Comparison of ENCODE assay signal across 25 cellular contexts in the genomic region with DNA sequence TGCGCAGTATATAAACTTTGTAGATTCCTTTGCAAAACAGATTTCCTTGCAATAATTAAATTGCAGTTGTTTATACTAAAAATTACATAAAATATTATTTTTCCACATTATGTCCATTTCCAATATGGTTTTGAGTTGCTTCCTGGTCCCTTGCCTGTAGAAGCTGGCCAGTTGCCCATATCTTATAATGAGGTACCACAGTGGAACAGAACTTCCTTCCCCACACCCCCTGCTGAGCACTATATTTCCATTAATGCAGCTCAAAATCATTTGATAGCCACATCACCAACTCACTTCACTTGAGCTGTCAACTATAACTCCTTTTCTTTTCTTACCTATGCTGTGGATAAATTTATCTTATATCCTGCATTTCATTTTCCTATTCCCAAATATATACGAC.
A peak's percentile ranks its signal among the peaks of the same experiment; 100 is the strongest.
DNase-seq lines count a peak whose midpoint lies in the region; ATAC-seq and TF ChIP-seq lines count a peak whose summit lies in the region.
"Had no signal": no experiment of that assay in that cellular context is flagged by ENCODE, and none has a peak within 500 bp of the region (broad histone marks: within the 10 kb centered on the region; RNA-seq: fewer than 3 reads in every experiment).

No MANE protein-coding gene starts in this region.

- peaks cover 53% of the 10 kb centered on the region for H3K4me1 Mint-ChIP-seq in nephron
- H3K4me1 Mint-ChIP-seq: CD4-positive, CD25-positive, alpha-beta regulatory T cell; GM23338 had no signal

- H3K36me3 Mint-ChIP-seq in nephron (ENCODE audit: low read depth), result peaks cover 2% of the 10 kb centered on the region
- H3K36me3 Mint-ChIP-seq: CD4-positive, CD25-positive, alpha-beta regulatory T cell had no signal

- no peak overlapping the region for H3K4me3 Mint-ChIP-seq in nephron
- H3K4me3 Mint-ChIP-seq: CD4-positive, CD25-positive, alpha-beta regulatory T cell; GM23338 had no signal

- TF ChIP-seq CTCF in choroid plexus epithelial cell (conservative IDR thresholded peaks at IDR 0.05; ENCODE audit: low read depth, low read length), result no peak
- no peak for TF ChIP-seq CTCF in nephron (IDR thresholded peaks at IDR 0.05; ENCODE audit: unreplicated experiment in 3 of 3)

- ATAC-seq in HG03095 (IDR thresholded peaks at IDR 0.05; ENCODE audit: unreplicated experiment), result no peak
- ATAC-seq: A549, GM23338, HepG2, K562 had no signal

- H3K27ac Mint-ChIP-seq in nephron, result peak overlapping the region in 2 of 3 experiments; percentile 74 to 97
- H3K27ac Mint-ChIP-seq: CD4-positive, CD25-positive, alpha-beta regulatory T cell; GM23338 had no signal

- DNase-seq in NCI-H748 (lab: John Stamatoyannopoulos, UW; ENCODE audit: unreplicated experiment) (peak; percentile 16), NCI-H748 treated with DMSO at 0.1 percent for 48 hours (lab: John Stamatoyannopoulos, UW) (no peak), NCI-H69 (lab: John Stamatoyannopoulos, UW) (peak; percentile 60), choroid plexus epithelial cell (ENCODE audit: low read depth) (peak; percentile 29)
- DNase-seq in activated CD4-positive, alpha-beta T cell treated with anti-CD3 and anti-CD28 coated beads, Interleukin-2, amount 50 U/mL, for 48 hours, result no peak
- DNase-seq: Caco-2; CD4-positive, CD25-positive, alpha-beta regulatory T cell; DMS153; GDM1; NCI-H1092; NCI-H146; NCI-H2029; NCI-H2171; NCI-H345; NCI-H526; NK-92 treated with Interleukin-12 subunit alpha and Interleukin-12 subunit beta, amount 100 ng/mL, for 24 hours; SHP77 treated with DMSO at 0.1 percent for 48 hours had no signal

- no peaks in the 10 kb centered on the region for H3K27me3 Mint-ChIP-seq in nephron (ENCODE audit: low read depth)
- H3K27me3 Mint-ChIP-seq: CD4-positive, CD25-positive, alpha-beta regulatory T cell had no signal

- H3K4me3 ChIP-seq in choroid plexus epithelial cell (ENCODE audit: low read depth, low read length), result no peak overlapping the region
- H3K4me3 ChIP-seq: A549, GM23338, HAP-1, K562, SK-N-MC had no signal

- no peaks in the 10 kb centered on the region for H3K9me3 Mint-ChIP-seq in nephron
- H3K9me3 Mint-ChIP-seq: GM23338 had no signal

Comparison
In these comparisons a context has a peak if more than half of its experiments do, and no peak if none do; other contexts are left out.
1. DNase-seq: peak in NCI-H748 (single experiment), NCI-H69 (single experiment) and choroid plexus epithelial cell (single experiment); none in NCI-H748 treated with DMSO at 0.1 percent for 48 hours (single experiment) and activated CD4-positive, alpha-beta T cell treated with anti-CD3 and anti-CD28 coated beads, Interleukin-2, amount 50 U/mL, for 48 hours (0 of 2).